ENCODE assay signal across 19 cellular contexts in genomic region chr3:73046195-73046594, GRCh38. TPM values are rescaled to one million over a fixed set of nuclear protein-coding genes. Genes with fewer than 3 reads are reported as not detected.
A peak's percentile ranks its signal among the peaks of the same experiment; 100 is the strongest.
DNase-seq lines count a peak whose midpoint lies in the region; ATAC-seq and TF ChIP-seq lines count a peak whose summit lies in the region.
"Had no signal": no experiment of that assay in that cellular context is flagged by ENCODE, and none has a peak within 500 bp of the region (broad histone marks: within the 10 kb centered on the region; RNA-seq: fewer than 3 reads in every experiment).

No MANE protein-coding gene starts in this region.

- no peak for TF ChIP-seq EP300 in transverse colon (IDR thresholded peaks at IDR 0.05; ENCODE audit: low read depth)

- intact Hi-C loops in Calu3 (cut with micrococcal nuclease; ENCODE audit: unreplicated experiment) (no loop called here), mammary epithelial cell (cut with micrococcal nuclease) (no loop called here), transverse colon (cut with DNase I; ENCODE audit: low total_unique reads) (no loop called here)

- TF ChIP-seq POLR2A in transverse colon (IDR thresholded peaks at IDR 0.05): no peak

- H3K9me3 ChIP-seq in HEK293 (ENCODE audit: control insufficient read depth, insufficient read depth, low read depth, low read length) (no peaks in the 10 kb centered on the region), mammary epithelial cell (replicated peaks; ENCODE audit: insufficient read depth, low read length) (no peaks in the 10 kb centered on the region), osteoblast (ENCODE audit: low read depth, low read length) (no peaks in the 10 kb centered on the region), transverse colon (no peaks in the 10 kb centered on the region)
- H3K9me3 ChIP-seq: suprapubic skin had no signal

- H4K20me1 ChIP-seq in mammary epithelial cell (ENCODE audit: insufficient read depth, low read length) (peaks cover 15% of the 10 kb centered on the region), osteoblast (ENCODE audit: insufficient read depth, low read length) (peaks cover 59% of the 10 kb centered on the region)

- peak overlapping the region; percentile 5 for H3K9ac ChIP-seq in mammary epithelial cell (ENCODE audit: insufficient read depth, low read length)
- H3K9ac ChIP-seq: parathyroid adenoma had no signal

- H3K4me2 ChIP-seq in mammary epithelial cell (ENCODE audit: insufficient read depth, low read depth, low read length) (peak overlapping the region; percentile 3), osteoblast (ENCODE audit: insufficient read depth, low read length) (no peak overlapping the region)

- DNase-seq in Calu3 (no peak), mammary epithelial cell (no peak), osteoblast (ENCODE audit: insufficient read length, low spot score, missing footprints) (no peak), transverse colon (no peak)
- no peak for DNase-seq in central memory CD4-positive, alpha-beta T cell
- DNase-seq: activated CD4-positive, alpha-beta T cell treated with anti-CD3 and anti-CD28 coated beads, Interleukin-2, amount 50 U/mL, for 4 hours; activated gamma-delta T cell; brain microvascular endothelial cell; CD8-positive, alpha-beta memory T cell; DMS53; naive B cell; NCI-H1092; NCI-H446 treated with DMSO at 0.1 percent for 48 hours had no signal

- H3K27me3 ChIP-seq in mammary epithelial cell (ENCODE audit: insufficient read depth, low read length) (no peaks in the 10 kb centered on the region), osteoblast (ENCODE audit: insufficient read depth, low read length) (no peaks in the 10 kb centered on the region), transverse colon (no peaks in the 10 kb centered on the region)
- H3K27me3 ChIP-seq: brain microvascular endothelial cell, suprapubic skin had no signal

- peaks cover 18% of the 10 kb centered on the region for H3K36me3 Mint-ChIP-seq in Calu3 (ENCODE audit: insufficient read depth, unreplicated experiment)
- H3K36me3 Mint-ChIP-seq: naive B cell had no signal

- BruUV-seq in Calu3 (replicated peaks; lab: Mats Ljungman, UMichigan) (no TSS peak), mammary epithelial cell (replicated peaks; lab: Mats Ljungman, UMichigan) (no TSS peak)

- WGBS in mammary epithelial cell (ENCODE audit: low coverage, missing lambda C conversion rate): 50% methylated on average over 2 of the region's 2 CpGs
- 48 to 53% methylated on average over 2 of the region's 2 CpGs for WGBS in transverse colon (ENCODE audit: low coverage in 1 of 2), 2 donors

- peaks cover 0 to 26% of the 10 kb centered on the region in 2 experiments; a peak in 2 of 3 replicates for H3K36me3 ChIP-seq in HEK293 (ENCODE audit: control insufficient read depth in 2 of 2, insufficient read depth in 1 of 2, low read length in 2 of 2)
- H3K36me3 ChIP-seq in mammary epithelial cell (ENCODE audit: insufficient read depth, low read length): peaks cover 4% of the 10 kb centered on the region
- peaks cover 4% of the 10 kb centered on the region for H3K36me3 ChIP-seq in osteoblast (ENCODE audit: insufficient read depth, low read length)
- peaks cover 0 to 10% (median 0%) of the 10 kb centered on the region in 4 donors for H3K36me3 ChIP-seq in transverse colon
- H3K36me3 ChIP-seq: brain microvascular endothelial cell had no signal

- H3K4me3 ChIP-seq in HEK293 (ENCODE audit: low read depth, low read length): no peak overlapping the region
- no peak overlapping the region for H3K4me3 ChIP-seq in mammary epithelial cell (replicated peaks in 1 of 3; ENCODE audit: insufficient read depth in 1 of 3, low read depth in 2 of 3, low read length in 3 of 3)
- no peak overlapping the region for H3K4me3 ChIP-seq in osteoblast (ENCODE audit: insufficient read depth, low read length)
- no peak overlapping the region for H3K4me3 ChIP-seq in transverse colon
- H3K4me3 ChIP-seq: suprapubic skin had no signal

- H2AFZ ChIP-seq in mammary epithelial cell (ENCODE audit: low read depth, low read length): no peak overlapping the region
- no peak overlapping the region for H2AFZ ChIP-seq in osteoblast (ENCODE audit: low read length)
- H2AFZ ChIP-seq: parathyroid adenoma had no signal

- in situ Hi-C loops in mammary epithelial cell (cut with MboI; ENCODE audit: low sequenced_read_pairs in 2 of 2): no loop called here
- in situ Hi-C loops in transverse colon (cut with MboI; ENCODE audit: low pct_ligation_motif_present in 1 of 4, low pct_unique_long_range_greater_than_20kb in 1 of 4, low sequenced_read_pairs in 3 of 4): no loop called here

- H3K4me3 Mint-ChIP-seq in Calu3 (ENCODE audit: low read depth, unreplicated experiment): no peak overlapping the region
- H3K4me3 Mint-ChIP-seq: naive B cell; T-helper 1 cell treated with Interleukin-12 subunit alpha and Interleukin-12 subunit beta and Interleukin-4 antibody, amounts not matched to agents 30 μg/mL and 1 μg/mL, for 36 hours had no signal

- CTCF ChIA-PET in Calu3 (lab: Charles Lee): interaction anchor here (2.2 kb wide), 1 partner anchor 10 kb away, joined by 8 read pairs; no protein-coding TSS in a partner anchor
- CTCF ChIA-PET in HEK293 (lab: Yijun Ruan, JAX): no interaction called here
- CTCF ChIA-PET in mammary epithelial cell (lab: Charles Lee; ENCODE audit: low non-redundant PET): no interaction called here

- peak overlapping the region; percentile 13 for H3K27ac Mint-ChIP-seq in Calu3 (ENCODE audit: unreplicated experiment)
- H3K27ac Mint-ChIP-seq: T-helper 1 cell treated with Interleukin-12 subunit alpha and Interleukin-12 subunit beta and Interleukin-4 antibody, amounts not matched to agents 30 μg/mL and 1 μg/mL, for 36 hours had no signal

- H3K4me1 ChIP-seq in HEK293 (ENCODE audit: control insufficient read depth, insufficient read depth, low read length): peaks cover 6% of the 10 kb centered on the region
- peaks cover 3% of the 10 kb centered on the region for H3K4me1 ChIP-seq in mammary epithelial cell (ENCODE audit: insufficient read depth, low read length)
- H3K4me1 ChIP-seq in osteoblast (ENCODE audit: insufficient read depth, low read length): peaks cover 11% of the 10 kb centered on the region
- peaks cover 7 to 41% (median 19%) of the 10 kb centered on the region in 4 donors for H3K4me1 ChIP-seq in transverse colon

- no peak for TF ChIP-seq CTCF in Calu3 (IDR thresholded peaks at IDR 0.05; ENCODE audit: unreplicated experiment)
- TF ChIP-seq CTCF in HEK293 (tag by site-specific recombination; IDR thresholded peaks at IDR 0.05): no peak
- no peak for TF ChIP-seq CTCF in mammary epithelial cell (conservative IDR thresholded peaks at IDR 0.05 in 1 of 2, IDR thresholded peaks at IDR 0.05 in 1 of 2; ENCODE audit: extremely low read depth in 1 of 2, insufficient read depth in 1 of 2, low read depth in 1 of 2, low read length in 2 of 2)
- no peak for TF ChIP-seq CTCF in osteoblast (IDR thresholded peaks at IDR 0.05; ENCODE audit: extremely low read depth, low read depth, low read length)
- no peak for TF ChIP-seq CTCF in transverse colon (IDR thresholded peaks at IDR 0.05)

- no peaks in the 10 kb centered on the region for H3K27me3 Mint-ChIP-seq in Calu3 (ENCODE audit: unreplicated experiment)
- H3K27me3 Mint-ChIP-seq: CD8-positive, alpha-beta memory T cell; naive B cell had no signal

- POLR2A ChIA-PET in HEK293 (lab: Yijun Ruan, JAX): no interaction called here

- no peak for ATAC-seq in GM21825 (IDR thresholded peaks at IDR 0.05; ENCODE audit: unreplicated experiment)
- ATAC-seq: sciatic nerve had no signal

- H3K9me3 Mint-ChIP-seq in Calu3 (ENCODE audit: low read depth, unreplicated experiment): no peaks in the 10 kb centered on the region
- H3K9me3 Mint-ChIP-seq: CD8-positive, alpha-beta memory T cell; naive B cell; T-helper 1 cell treated with Interleukin-12 subunit alpha and Interleukin-12 subunit beta and Interleukin-4 antibody, amounts not matched to agents 30 μg/mL and 1 μg/mL, for 36 hours had no signal

- no peak overlapping the region for H3K27ac ChIP-seq in HEK293 (ENCODE audit: extremely low read depth, low read depth, low read length)
- H3K27ac ChIP-seq in mammary epithelial cell (ENCODE audit: insufficient read depth, low read depth, low read length): no peak overlapping the region
- H3K27ac ChIP-seq in osteoblast (ENCODE audit: low read depth, low read length): peak overlapping the region; percentile 10
- H3K27ac ChIP-seq in transverse colon: no peak overlapping the region
- H3K27ac ChIP-seq: brain microvascular endothelial cell, parathyroid adenoma, suprapubic skin had no signal

- H3K4me1 Mint-ChIP-seq in Calu3 (ENCODE audit: low read depth, unreplicated experiment): peaks cover 23% of the 10 kb centered on the region

- dilution Hi-C loops in mammary epithelial cell (cut with HindIII; ENCODE audit: low sequenced_read_pairs): no loop called here

- H3K79me2 ChIP-seq in mammary epithelial cell (ENCODE audit: insufficient read depth, low read length): peaks cover 93% of the 10 kb centered on the region
- peaks cover 97% of the 10 kb centered on the region for H3K79me2 ChIP-seq in osteoblast (ENCODE audit: insufficient read depth, low read length)

TF ChIP-seq in HEK293, 187 proteins besides CTCF, POLR2A, EP300 and RAD21 (continues in another document):
- TF ChIP-seq KLF8 (tag by site-specific recombination; IDR thresholded peaks at IDR 0.05) (no peak), ZNF416 (tag by site-specific recombination; IDR thresholded peaks at IDR 0.05) (no peak)
- TF ChIP-seq, protein P1, sequence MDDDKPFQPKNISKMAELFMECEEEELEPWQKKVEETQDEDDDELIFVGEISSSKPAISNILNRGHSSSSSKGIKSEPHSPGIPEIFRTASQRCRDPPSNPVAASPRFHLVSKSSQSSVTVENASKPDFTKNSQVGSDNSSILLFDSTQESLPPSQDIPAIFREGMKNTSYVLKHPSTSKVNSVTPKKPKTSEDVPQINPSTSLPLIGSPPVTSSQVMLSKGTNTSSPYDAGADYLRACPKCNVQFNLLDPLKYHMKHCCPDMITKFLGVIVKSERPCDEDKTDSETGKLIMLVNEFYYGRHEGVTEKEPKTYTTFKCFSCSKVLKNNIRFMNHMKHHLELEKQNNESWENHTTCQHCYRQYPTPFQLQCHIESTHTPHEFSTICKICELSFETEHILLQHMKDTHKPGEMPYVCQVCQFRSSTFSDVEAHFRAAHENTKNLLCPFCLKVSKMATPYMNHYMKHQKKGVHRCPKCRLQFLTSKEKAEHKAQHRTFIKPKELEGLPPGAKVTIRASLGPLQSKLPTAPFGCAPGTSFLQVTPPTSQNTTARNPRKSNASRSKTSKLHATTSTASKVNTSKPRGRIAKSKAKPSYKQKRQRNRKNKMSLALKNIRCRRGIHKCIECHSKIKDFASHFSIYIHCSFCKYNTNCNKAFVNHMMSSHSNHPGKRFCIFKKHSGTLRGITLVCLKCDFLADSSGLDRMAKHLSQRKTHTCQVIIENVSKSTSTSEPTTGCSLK (tag by site-specific recombination; IDR thresholded peaks at IDR 0.05): no peak

RNA-seq across cellular contexts. Expression of gene EBLN2, which starts 15.3 kb away (rescaled TPM):
- 6.1 and 8.4 TPM in 2 replicates for total RNA-seq in Calu3 (2022)
- 1 to 10 TPM; 4.4 to 4.5 TPM for total RNA-seq in mammary epithelial cell
- polyA plus RNA-seq in mammary epithelial cell: 0.42 TPM
- polyA minus RNA-seq in mammary epithelial cell: not detected
- 6.2 and 7.4 TPM in 2 replicates for total RNA-seq in osteoblast
- total RNA-seq in transverse colon: 10 to 100 TPM in 3 of 4 donors, 1 to 10 TPM in 1; 4.5 to 19.4 (median 13.7) TPM

RNA-seq across cellular contexts. Expression of gene PPP4R2, which starts 49.6 kb away (rescaled TPM):
- 68.4 and 89.0 TPM in 2 replicates for total RNA-seq in Calu3 (2022)
- 10 to 100 TPM; 57.0 to 74.4 TPM for total RNA-seq in mammary epithelial cell
- 13.5 TPM for polyA plus RNA-seq in mammary epithelial cell
- 14.8 TPM for polyA minus RNA-seq in mammary epithelial cell
- total RNA-seq in osteoblast: 83.7 and 84.3 TPM in 2 replicates
- 10 to 100 TPM; 14.5 to 55.6 (median 36.9) TPM for total RNA-seq in transverse colon
